Comparison of ENCODE assay signal across 1 cellular context in the genomic region with DNA sequence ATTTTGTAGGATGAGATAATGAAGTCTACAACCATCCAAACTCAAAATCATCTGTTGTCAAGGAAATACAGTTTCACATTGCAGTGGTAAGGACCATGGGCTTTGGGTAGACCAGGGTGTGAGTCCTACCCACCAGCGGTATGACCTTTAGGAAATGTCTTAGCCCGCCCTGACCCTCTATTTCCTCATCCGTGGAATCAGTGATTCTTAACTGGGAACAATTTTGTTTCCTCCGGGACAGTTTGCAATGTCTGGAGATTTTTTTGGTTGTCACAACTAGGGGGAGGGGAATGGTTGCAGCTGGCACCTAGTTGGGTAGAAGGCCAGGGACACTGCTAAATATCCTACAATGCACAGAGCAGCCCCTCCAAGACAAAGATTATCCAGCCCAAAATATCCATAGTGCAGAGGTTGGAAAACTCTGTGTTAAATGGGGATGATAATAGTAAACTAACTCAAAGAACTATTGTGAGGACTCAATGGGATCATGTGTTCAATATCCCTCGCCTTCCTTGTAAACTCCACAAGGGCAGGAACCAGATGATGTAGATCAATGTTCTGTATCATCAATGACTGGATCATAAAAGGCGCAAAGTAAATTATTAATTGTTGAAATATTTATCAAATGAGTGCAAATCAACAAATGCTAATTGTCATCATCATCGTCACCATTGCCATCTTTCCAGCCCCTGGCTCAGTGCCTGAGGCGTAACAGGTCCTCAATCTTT.
TF ChIP-seq lines count a peak whose summit lies in the region.

No MANE protein-coding gene starts in this region.

TF ChIP-seq in IMR-90, 13 proteins besides CTCF, POLR2A, EP300 and RAD21 (continued from another document):
- TF ChIP-seq, protein P1, sequence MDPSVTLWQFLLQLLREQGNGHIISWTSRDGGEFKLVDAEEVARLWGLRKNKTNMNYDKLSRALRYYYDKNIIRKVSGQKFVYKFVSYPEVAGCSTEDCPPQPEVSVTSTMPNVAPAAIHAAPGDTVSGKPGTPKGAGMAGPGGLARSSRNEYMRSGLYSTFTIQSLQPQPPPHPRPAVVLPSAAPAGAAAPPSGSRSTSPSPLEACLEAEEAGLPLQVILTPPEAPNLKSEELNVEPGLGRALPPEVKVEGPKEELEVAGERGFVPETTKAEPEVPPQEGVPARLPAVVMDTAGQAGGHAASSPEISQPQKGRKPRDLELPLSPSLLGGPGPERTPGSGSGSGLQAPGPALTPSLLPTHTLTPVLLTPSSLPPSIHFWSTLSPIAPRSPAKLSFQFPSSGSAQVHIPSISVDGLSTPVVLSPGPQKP (IDR thresholded peaks at IDR 0.05; ENCODE audit: borderline replicate concordance, low read depth, low read length): no peak
- no peak for TF ChIP-seq RCOR1 (IDR thresholded peaks at IDR 0.05; ENCODE audit: insufficient replicate concordance, low read length)
- no peak for TF ChIP-seq CEBPB (IDR thresholded peaks at IDR 0.05; ENCODE audit: low read depth, low read length)
- TF ChIP-seq CHD1 (IDR thresholded peaks at IDR 0.05; ENCODE audit: low read depth, low read length): no peak
- TF ChIP-seq RFX5 (IDR thresholded peaks at IDR 0.05; ENCODE audit: low read depth, low read length): no peak
- TF ChIP-seq NFE2L2 (IDR thresholded peaks at IDR 0.05; ENCODE audit: low read depth, low read length): no peak
- TF ChIP-seq FOS (IDR thresholded peaks at IDR 0.05; ENCODE audit: low read depth, low read length): no peak
- no peak for TF ChIP-seq MAFK (IDR thresholded peaks at IDR 0.05; ENCODE audit: low read depth, low read length)
- no peak for TF ChIP-seq SMC3 (IDR thresholded peaks at IDR 0.05; ENCODE audit: low read depth, low read length)
- no peak for TF ChIP-seq BHLHE40 (IDR thresholded peaks at IDR 0.05; ENCODE audit: low read depth, low read length)
- no peak for TF ChIP-seq MAZ (IDR thresholded peaks at IDR 0.05; ENCODE audit: borderline replicate concordance, low read depth, low read length)
- TF ChIP-seq, protein P2, sequence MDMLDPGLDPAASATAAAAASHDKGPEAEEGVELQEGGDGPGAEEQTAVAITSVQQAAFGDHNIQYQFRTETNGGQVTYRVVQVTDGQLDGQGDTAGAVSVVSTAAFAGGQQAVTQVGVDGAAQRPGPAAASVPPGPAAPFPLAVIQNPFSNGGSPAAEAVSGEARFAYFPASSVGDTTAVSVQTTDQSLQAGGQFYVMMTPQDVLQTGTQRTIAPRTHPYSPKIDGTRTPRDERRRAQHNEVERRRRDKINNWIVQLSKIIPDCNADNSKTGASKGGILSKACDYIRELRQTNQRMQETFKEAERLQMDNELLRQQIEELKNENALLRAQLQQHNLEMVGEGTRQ (IDR thresholded peaks at IDR 0.05; ENCODE audit: low read depth, low read length): no peak
